ENCODE assay signal across 8 cellular contexts in the genomic region with DNA sequence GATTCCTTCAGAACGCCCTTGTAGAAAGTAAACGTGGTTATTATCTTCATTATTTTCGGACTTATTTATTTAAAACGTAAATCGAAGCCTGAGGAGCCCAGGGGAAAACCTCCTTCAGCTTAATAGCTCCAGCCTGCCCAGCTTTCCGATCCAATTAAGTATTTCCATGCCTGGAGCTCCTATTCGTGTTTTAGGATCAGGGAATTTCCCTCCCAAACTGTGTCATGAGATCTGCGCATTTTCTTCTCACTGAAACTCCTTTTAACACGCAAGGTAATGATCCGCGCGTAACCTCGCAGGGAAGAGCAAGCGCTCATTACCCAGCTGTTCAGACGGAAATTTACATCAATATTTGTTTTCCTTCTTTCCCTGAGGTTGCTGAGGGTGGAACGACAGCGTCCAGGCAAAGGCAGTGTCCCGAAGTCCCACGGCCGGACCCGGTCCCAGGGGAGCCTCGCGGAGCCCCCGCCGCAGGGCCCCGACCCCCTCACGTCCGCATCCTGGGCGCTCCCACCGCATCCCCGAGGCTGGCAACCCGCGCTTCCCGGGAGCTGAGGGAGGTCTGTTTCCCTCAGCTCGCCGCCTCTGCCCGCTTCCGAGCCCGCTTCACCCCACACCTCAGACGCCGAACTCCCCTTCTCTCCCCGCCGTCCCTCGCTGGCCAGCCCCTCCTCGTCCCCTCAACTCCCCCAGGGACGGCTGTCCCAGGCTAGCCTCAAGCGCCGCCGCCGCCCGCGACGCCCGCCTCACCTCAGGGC. TPM values are rescaled to one million over a fixed set of nuclear protein-coding genes. Genes with fewer than 3 reads are reported as not detected.
DNase-seq lines count a peak whose midpoint lies in the region; ATAC-seq and TF ChIP-seq lines count a peak whose summit lies in the region.

No MANE protein-coding gene starts in this region.

- no peaks in the 10 kb centered on the region for H3K36me3 ChIP-seq in BE2C
- H3K36me3 ChIP-seq in parathyroid adenoma (ENCODE audit: control insufficient read depth, insufficient read depth, low read length), result no peaks in the 10 kb centered on the region

- H2AFZ ChIP-seq in parathyroid adenoma, result peak overlapping the region; percentile 97

- no peaks in the 10 kb centered on the region; the same call in 1 of the 2 replicates for H3K9me3 ChIP-seq in BE2C
- H3K9me3 ChIP-seq in parathyroid adenoma (ENCODE audit: control insufficient read depth, low read length), result no peaks in the 10 kb centered on the region

- H3K4me3 Mint-ChIP-seq in activated T-helper 17 cell treated with anti-CD3 and anti-CD28 coated beads, Interleukin-2, amount 50 U/mL, for 72 hours, result peak overlapping the region; percentile 86
- H3K4me3 Mint-ChIP-seq in glutamatergic neuron (ENCODE audit: unreplicated experiment), result peak overlapping the region; percentile 98

- peaks cover 27% of the 10 kb centered on the region for H3K36me3 Mint-ChIP-seq in activated T-helper 17 cell treated with anti-CD3 and anti-CD28 coated beads, Interleukin-2, amount 50 U/mL, for 72 hours (ENCODE audit: low read depth)
- H3K36me3 Mint-ChIP-seq in glutamatergic neuron (ENCODE audit: unreplicated experiment), result peaks cover 10% of the 10 kb centered on the region

- peak overlapping the region; percentile 94 for H3K27ac ChIP-seq in parathyroid adenoma

- peaks cover 28% of the 10 kb centered on the region for H3K4me1 Mint-ChIP-seq in activated T-helper 17 cell treated with anti-CD3 and anti-CD28 coated beads, Interleukin-2, amount 50 U/mL, for 72 hours
- H3K4me1 Mint-ChIP-seq in glutamatergic neuron (ENCODE audit: low read depth, unreplicated experiment), result peaks cover 24% of the 10 kb centered on the region

- peaks cover 14% of the 10 kb centered on the region for H3K27me3 ChIP-seq in BE2C
- H3K27me3 ChIP-seq in parathyroid adenoma (ENCODE audit: control insufficient read depth, insufficient read depth, low read length), result no peaks in the 10 kb centered on the region

- peaks cover 2% of the 10 kb centered on the region for H3K27me3 Mint-ChIP-seq in activated T-helper 17 cell treated with anti-CD3 and anti-CD28 coated beads, Interleukin-2, amount 50 U/mL, for 72 hours
- H3K27me3 Mint-ChIP-seq in glutamatergic neuron (ENCODE audit: unreplicated experiment), result peaks cover 13% of the 10 kb centered on the region

- H3K4me1 ChIP-seq in BE2C (no peaks in the 10 kb centered on the region), parathyroid adenoma (peaks cover 5% of the 10 kb centered on the region)

- H3K9ac ChIP-seq in parathyroid adenoma, result peak overlapping the region; percentile 83

- H3K79me2 ChIP-seq in parathyroid adenoma, result peaks cover 10% of the 10 kb centered on the region

- H3K4me3 ChIP-seq in BE2C (ENCODE audit: low read depth, low read length) (peak overlapping the region; percentile 54), parathyroid adenoma (ENCODE audit: low read depth, low read length) (peak overlapping the region; percentile 84)

- no peaks in the 10 kb centered on the region for H3K9me3 Mint-ChIP-seq in activated T-helper 17 cell treated with anti-CD3 and anti-CD28 coated beads, Interleukin-2, amount 50 U/mL, for 72 hours
- H3K9me3 Mint-ChIP-seq in glutamatergic neuron (ENCODE audit: unreplicated experiment), result peaks cover 23% of the 10 kb centered on the region

- peak overlapping the region; percentile 96 for H3K4me2 ChIP-seq in parathyroid adenoma (ENCODE audit: low read length)

- H3K27ac Mint-ChIP-seq in activated T-helper 17 cell treated with anti-CD3 and anti-CD28 coated beads, Interleukin-2, amount 50 U/mL, for 72 hours, result peak overlapping the region; percentile 85
- peak overlapping the region; percentile 95 for H3K27ac Mint-ChIP-seq in glutamatergic neuron (ENCODE audit: unreplicated experiment)

- ATAC-seq in GM18517 (IDR thresholded peaks at IDR 0.05; ENCODE audit: unreplicated experiment) (peak; percentile 1), HG03457 (IDR thresholded peaks at IDR 0.05; ENCODE audit: unreplicated experiment) (peak; percentile 8), HG03520 (IDR thresholded peaks at IDR 0.05; ENCODE audit: unreplicated experiment) (no peak)
- peak; percentile 5 for ATAC-seq in activated T-helper 17 cell treated with anti-CD3 and anti-CD28 coated beads, Interleukin-2, amount 50 U/mL, for 72 hours (replicated peaks)

- DNase-seq in BE2C, result no peak
- no peak for DNase-seq in glutamatergic neuron
- DNase-seq in NCI-H2029 treated with DMSO at 0.1 percent for 48 hours (lab: John Stamatoyannopoulos, UW), result no peak

- no peak for TF ChIP-seq CTCF in BE2C (IDR thresholded peaks at IDR 0.05; ENCODE audit: low read depth, low read length)
- no peak for TF ChIP-seq CTCF in glutamatergic neuron (IDR thresholded peaks at IDR 0.05; ENCODE audit: partially characterized antibody, unreplicated experiment)
- TF ChIP-seq CTCF in parathyroid adenoma (IDR thresholded peaks at IDR 0.05), result no peak

RNA-seq across cellular contexts. Expression of gene ABCA5, which starts 0.5 kb away (rescaled TPM):
- 0.37 TPM for polyA plus RNA-seq in BE2C (2012; ENCODE audit: insufficient read depth, insufficient read length, low read depth)
- 10 to 100 TPM; 17.1 to 77.9 TPM for total RNA-seq in activated T-helper 17 cell treated with anti-CD3 and anti-CD28 coated beads, Interleukin-2, amount 50 U/mL, for 72 hours
- 485 TPM for total RNA-seq in glutamatergic neuron (ENCODE audit: unreplicated experiment)
